Comparison of ENCODE assay signal across 2 cellular contexts in genomic region chr2:85771486-85771885, GRCh38.
A peak's percentile ranks its signal among the peaks of the same experiment; 100 is the strongest.
TF ChIP-seq lines count a peak whose summit lies in the region.

No MANE protein-coding gene starts in this region.

TF ChIP-seq in GM23338, 12 proteins besides CTCF, POLR2A, EP300 and RAD21:
- TF ChIP-seq NANOG (IDR thresholded peaks at IDR 0.05; ENCODE audit: borderline replicate concordance) (no peak), EZH2phosphoT487 (IDR thresholded peaks at IDR 0.05; ENCODE audit: unreplicated experiment) (no peak), ZNF114 (CRISPR knock-in tag; IDR thresholded peaks at IDR 0.05) (no peak), ZNF331 (CRISPR knock-in tag; IDR thresholded peaks at IDR 0.05; ENCODE audit: low read depth) (no peak), STAT1 (IDR thresholded peaks at IDR 0.05; ENCODE audit: unreplicated experiment) (no peak), POLR2AphosphoS5 (IDR thresholded peaks at IDR 0.05; ENCODE audit: low read depth) (no peak)

TF ChIP-seq in HepG2, 621 proteins besides CTCF, POLR2A, EP300 and RAD21:
- TF ChIP-seq ZNF142 (CRISPR knock-in tag; IDR thresholded peaks at IDR 0.05) (no peak), TAF15 (IDR thresholded peaks at IDR 0.05; ENCODE audit: low read depth, low read length, poor library complexity, severe bottlenecking) (no peak), ZNF629 (CRISPR knock-in tag; conservative IDR thresholded peaks at IDR 0.05) (peak; percentile 79; the same call in 1 of the 2 replicates), ZBTB3 (CRISPR knock-in tag; IDR thresholded peaks at IDR 0.05; ENCODE audit: borderline replicate concordance, low read depth) (no peak)
